1 cellular context compared by ENCODE assay signal in the genomic region with DNA sequence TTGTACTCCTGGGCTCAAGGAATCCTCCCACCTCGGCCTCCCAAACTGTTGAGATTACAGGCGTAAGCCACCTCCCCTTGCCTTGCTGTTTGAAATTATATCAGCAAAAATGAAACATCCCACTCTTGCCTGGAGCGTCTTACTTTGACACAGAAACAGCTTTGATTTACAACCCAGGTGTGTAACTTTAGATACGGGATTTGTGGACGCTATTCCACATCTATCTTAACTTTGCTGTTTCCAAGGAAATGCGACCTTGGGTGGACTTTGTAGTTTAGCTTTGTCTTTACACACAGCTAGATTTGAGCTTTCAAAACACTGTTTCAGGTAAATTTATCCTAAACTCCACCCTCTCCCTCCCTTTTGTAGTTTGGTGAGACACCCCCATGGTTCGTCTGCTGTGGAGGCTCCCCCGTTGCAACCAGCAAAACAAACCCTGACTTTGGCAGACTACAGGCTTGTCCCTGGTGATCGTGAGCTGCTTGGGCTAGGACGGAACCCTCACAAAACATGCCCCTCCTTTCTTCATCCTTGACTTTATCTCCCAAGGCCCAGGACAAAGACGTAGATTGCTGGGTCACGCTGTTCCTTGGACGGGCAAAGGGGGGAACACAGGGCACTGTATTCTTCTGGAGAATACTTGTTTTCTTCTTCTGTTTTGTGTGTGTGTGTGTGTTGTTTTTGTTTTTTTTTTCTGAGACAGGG.
TF ChIP-seq lines count a peak whose summit lies in the region.

No MANE protein-coding gene starts in this region.

TF ChIP-seq in K562, 482 proteins besides CTCF, POLR2A, EP300 and RAD21 (continues in another document):
- TF ChIP-seq NR3C1 (CRISPR knock-in tag; IDR thresholded peaks at IDR 0.05) = no peak
- TF ChIP-seq ZNF655 (CRISPR knock-in tag; IDR thresholded peaks at IDR 0.05) = no peak
- TF ChIP-seq, protein P1, sequence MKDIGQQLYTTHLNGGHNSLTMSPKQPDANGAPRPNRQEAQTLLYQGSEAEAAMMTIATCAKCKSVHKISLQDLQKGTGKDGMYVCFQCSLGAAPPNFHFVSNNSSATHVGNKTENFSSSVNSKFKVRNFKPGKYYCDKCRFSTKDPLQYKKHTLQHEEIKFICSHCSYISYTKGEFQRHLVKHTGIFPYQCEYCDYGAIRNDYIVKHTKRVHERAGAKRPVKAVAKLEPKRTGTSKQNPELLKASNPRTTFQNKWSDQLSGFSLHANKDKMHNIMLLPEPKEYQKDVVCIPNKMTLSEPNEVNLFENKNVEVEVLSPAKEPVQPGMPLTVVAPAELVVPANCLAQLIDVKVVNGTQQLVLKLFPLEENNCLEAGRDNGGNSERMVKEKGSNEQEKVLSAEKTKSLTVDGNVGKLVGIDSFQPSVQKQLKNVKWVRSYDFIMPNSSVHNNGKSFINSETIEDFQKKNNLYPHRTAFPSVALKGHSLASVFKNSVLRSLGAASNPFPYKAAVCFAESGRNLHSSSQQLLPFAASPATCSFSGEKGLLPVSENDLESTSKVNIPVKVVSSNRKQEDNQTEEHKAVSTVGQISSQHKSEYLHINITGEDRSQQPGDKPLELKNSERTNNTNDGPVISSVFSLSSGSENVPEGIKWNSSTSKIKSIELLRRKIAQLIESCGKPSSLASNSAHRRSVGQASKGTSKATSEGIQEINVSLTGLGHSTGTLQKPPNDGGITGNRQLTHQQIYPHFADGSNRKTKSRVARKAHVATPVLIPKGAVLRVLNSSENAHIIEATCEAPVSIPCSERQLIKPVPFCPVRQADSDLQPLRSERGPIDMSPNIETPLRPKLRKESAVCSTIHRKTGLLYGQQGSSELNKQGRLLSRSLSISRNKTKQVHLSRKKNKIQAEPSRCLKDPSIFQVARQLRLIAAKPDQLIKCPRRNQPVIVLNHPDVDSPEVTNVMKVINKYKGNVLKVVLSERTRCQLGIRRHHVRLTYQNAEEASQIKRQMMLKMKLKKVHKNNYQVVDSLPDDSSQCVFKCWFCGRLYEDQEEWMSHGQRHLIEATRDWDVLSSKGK (CRISPR knock-in tag; IDR thresholded peaks at IDR 0.05) = no peak
- peak; percentile 78 for TF ChIP-seq MEIS2 (IDR thresholded peaks at IDR 0.05; ENCODE audit: partially characterized antibody)
- no peak for TF ChIP-seq RFX1 (IDR thresholded peaks at IDR 0.05)
- TF ChIP-seq EHMT2 (IDR thresholded peaks at IDR 0.05) = peak; percentile 52; the same call in 1 of the 2 replicates
- TF ChIP-seq FOXJ3 (CRISPR knock-in tag; IDR thresholded peaks at IDR 0.05) = no peak
- no peak for TF ChIP-seq KDM2B (CRISPR knock-in tag; IDR thresholded peaks at IDR 0.05)
- TF ChIP-seq FOXK1 (CRISPR knock-in tag; IDR thresholded peaks at IDR 0.05; ENCODE audit: borderline replicate concordance) = 0 out of 2 replicates have a peak, but pooled peaks have one; percentile 30
- TF ChIP-seq ZNF232 (CRISPR knock-in tag; IDR thresholded peaks at IDR 0.05) = no peak
- TF ChIP-seq CREM (IDR thresholded peaks at IDR 0.05; ENCODE audit: low read depth) = peak; percentile 28; the same call in 1 of the 2 replicates
- no peak for TF ChIP-seq RBBP5 (IDR thresholded peaks at IDR 0.05; ENCODE audit: borderline replicate concordance, insufficient read depth, low read length, poor library complexity, severe bottlenecking)
- no peak for TF ChIP-seq BMI1 (IDR thresholded peaks at IDR 0.05; ENCODE audit: low read length)
- no peak for TF ChIP-seq LEF1 (IDR thresholded peaks at IDR 0.05)
- TF ChIP-seq MAFG (tag; conservative IDR thresholded peaks at IDR 0.05) = peak; percentile 36; the same call in 1 of the 2 replicates
- TF ChIP-seq SOX6 (IDR thresholded peaks at IDR 0.05) = peak; percentile 32; the same call in 1 of the 2 replicates
- no peak for TF ChIP-seq SMARCE1 (IDR thresholded peaks at IDR 0.05)
- TF ChIP-seq SPI1 (IDR thresholded peaks at IDR 0.05; ENCODE audit: borderline replicate concordance, low read depth, low read length) = no peak
- TF ChIP-seq, protein P2, sequence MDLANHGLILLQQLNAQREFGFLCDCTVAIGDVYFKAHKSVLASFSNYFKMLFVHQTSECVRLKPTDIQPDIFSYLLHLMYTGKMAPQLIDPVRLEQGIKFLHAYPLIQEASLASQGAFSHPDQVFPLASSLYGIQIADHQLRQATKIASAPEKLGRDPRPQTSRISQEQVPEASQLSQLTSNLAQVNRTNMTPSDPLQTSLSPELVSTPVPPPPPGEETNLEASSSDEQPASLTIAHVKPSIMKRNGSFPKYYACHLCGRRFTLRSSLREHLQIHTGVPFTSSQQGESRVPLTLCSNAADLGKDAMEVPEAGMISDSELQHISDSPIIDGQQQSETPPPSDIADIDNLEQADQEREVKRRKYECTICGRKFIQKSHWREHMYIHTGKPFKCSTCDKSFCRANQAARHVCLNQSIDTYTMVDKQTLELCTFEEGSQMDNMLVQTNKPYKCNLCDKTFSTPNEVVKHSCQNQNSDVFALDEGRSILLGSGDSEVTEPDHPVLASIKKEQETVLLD (IDR thresholded peaks at IDR 0.05) = no peak
- no peak for TF ChIP-seq SRSF9 (IDR thresholded peaks at IDR 0.05; ENCODE audit: borderline replicate concordance, low read depth, low read length)
- no peak for TF ChIP-seq ZNF551 (CRISPR knock-in tag; IDR thresholded peaks at IDR 0.05)
- TF ChIP-seq CAMTA2 (CRISPR knock-in tag; conservative IDR thresholded peaks at IDR 0.05) = no peak
- TF ChIP-seq ELF1 (tag; IDR thresholded peaks at IDR 0.05) = no peak
- TF ChIP-seq ZNF316 (IDR thresholded peaks at IDR 0.05) = peak; percentile 16; the same call in 1 of the 2 replicates
- TF ChIP-seq ZNF445 (CRISPR knock-in tag; IDR thresholded peaks at IDR 0.05; ENCODE audit: low read depth) = no peak
- TF ChIP-seq, protein P3, sequence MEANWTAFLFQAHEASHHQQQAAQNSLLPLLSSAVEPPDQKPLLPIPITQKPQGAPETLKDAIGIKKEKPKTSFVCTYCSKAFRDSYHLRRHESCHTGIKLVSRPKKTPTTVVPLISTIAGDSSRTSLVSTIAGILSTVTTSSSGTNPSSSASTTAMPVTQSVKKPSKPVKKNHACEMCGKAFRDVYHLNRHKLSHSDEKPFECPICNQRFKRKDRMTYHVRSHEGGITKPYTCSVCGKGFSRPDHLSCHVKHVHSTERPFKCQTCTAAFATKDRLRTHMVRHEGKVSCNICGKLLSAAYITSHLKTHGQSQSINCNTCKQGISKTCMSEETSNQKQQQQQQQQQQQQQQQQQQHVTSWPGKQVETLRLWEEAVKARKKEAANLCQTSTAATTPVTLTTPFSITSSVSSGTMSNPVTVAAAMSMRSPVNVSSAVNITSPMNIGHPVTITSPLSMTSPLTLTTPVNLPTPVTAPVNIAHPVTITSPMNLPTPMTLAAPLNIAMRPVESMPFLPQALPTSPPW (CRISPR knock-in tag; IDR thresholded peaks at IDR 0.05) = peak; percentile 80
- no peak for TF ChIP-seq HMG20A (CRISPR knock-in tag; conservative IDR thresholded peaks at IDR 0.05)
- TF ChIP-seq NFE2 (IDR thresholded peaks at IDR 0.05; ENCODE audit: low read depth) = peak; percentile 59
- no peak for TF ChIP-seq ETV6 (IDR thresholded peaks at IDR 0.05; ENCODE audit: borderline replicate concordance in 1 of 2, low read depth in 2 of 2, low read length in 1 of 2)
- TF ChIP-seq ETV6 (CRISPR knock-in tag; IDR thresholded peaks at IDR 0.05; ENCODE audit: borderline replicate concordance) = no peak
- no peak for TF ChIP-seq TOE1 (IDR thresholded peaks at IDR 0.05; ENCODE audit: borderline replicate concordance)
- TF ChIP-seq TOE1 (CRISPR knock-in tag; IDR thresholded peaks at IDR 0.05; ENCODE audit: borderline replicate concordance, low read depth) = no peak
- TF ChIP-seq, protein P4, sequence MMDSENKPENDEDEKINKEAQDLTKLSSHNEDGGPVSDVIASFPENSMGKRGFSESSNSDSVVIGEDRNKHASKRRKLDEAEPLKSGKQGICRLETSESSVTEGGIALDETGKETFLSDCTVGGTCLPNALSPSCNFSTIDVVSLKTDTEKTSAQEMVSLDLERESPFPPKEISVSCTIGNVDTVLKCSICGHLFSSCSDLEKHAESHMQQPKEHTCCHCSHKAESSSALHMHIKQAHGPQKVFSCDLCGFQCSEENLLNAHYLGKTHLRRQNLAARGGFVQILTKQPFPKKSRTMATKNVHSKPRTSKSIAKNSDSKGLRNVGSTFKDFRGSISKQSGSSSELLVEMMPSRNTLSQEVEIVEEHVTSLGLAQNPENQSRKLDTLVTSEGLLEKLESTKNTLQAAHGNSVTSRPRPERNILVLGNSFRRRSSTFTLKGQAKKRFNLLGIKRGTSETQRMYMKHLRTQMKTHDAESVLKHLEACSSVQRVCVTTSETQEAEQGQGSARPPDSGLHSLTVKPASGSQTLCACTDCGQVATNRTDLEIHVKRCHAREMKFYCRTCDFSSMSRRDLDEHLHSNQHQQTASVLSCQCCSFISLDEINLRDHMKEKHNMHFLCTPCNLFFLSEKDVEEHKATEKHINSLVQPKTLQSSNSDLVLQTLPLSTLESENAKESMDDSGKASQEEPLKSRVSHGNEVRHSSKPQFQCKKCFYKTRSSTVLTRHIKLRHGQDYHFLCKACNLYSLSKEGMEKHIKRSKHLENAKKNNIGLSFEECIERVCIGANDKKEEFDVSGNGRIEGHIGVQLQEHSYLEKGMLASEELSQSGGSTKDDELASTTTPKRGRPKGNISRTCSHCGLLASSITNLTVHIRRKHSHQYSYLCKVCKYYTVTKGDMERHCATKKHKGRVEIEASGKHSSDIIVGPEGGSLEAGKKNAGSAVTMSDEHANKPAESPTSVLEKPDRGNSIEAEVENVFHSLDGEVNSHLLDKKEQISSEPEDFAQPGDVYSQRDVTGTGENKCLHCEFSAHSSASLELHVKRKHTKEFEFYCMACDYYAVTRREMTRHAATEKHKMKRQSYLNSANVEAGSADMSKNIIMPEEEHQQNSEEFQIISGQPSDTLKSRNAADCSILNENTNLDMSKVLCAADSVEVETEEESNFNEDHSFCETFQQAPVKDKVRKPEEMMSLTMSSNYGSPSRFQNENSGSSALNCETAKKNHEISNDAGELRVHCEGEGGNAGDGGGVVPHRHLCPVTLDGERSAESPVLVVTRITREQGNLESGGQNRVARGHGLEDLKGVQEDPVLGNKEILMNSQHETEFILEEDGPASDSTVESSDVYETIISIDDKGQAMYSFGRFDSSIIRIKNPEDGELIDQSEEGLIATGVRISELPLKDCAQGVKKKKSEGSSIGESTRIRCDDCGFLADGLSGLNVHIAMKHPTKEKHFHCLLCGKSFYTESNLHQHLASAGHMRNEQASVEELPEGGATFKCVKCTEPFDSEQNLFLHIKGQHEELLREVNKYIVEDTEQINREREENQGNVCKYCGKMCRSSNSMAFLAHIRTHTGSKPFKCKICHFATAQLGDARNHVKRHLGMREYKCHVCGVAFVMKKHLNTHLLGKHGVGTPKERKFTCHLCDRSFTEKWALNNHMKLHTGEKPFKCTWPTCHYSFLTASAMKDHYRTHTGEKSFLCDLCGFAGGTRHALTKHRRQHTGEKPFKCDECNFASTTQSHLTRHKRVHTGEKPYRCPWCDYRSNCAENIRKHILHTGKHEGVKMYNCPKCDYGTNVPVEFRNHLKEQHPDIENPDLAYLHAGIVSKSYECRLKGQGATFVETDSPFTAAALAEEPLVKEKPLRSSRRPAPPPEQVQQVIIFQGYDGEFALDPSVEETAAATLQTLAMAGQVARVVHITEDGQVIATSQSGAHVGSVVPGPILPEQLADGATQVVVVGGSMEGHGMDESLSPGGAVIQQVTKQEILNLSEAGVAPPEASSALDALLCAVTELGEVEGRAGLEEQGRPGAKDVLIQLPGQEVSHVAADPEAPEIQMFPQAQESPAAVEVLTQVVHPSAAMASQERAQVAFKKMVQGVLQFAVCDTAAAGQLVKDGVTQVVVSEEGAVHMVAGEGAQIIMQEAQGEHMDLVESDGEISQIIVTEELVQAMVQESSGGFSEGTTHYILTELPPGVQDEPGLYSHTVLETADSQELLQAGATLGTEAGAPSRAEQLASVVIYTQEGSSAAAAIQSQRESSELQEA (IDR thresholded peaks at IDR 0.05; ENCODE audit: low read depth) = no peak
- TF ChIP-seq ESRRB (CRISPR knock-in tag; IDR thresholded peaks at IDR 0.05; ENCODE audit: borderline replicate concordance) = no peak
- TF ChIP-seq, protein P5, sequence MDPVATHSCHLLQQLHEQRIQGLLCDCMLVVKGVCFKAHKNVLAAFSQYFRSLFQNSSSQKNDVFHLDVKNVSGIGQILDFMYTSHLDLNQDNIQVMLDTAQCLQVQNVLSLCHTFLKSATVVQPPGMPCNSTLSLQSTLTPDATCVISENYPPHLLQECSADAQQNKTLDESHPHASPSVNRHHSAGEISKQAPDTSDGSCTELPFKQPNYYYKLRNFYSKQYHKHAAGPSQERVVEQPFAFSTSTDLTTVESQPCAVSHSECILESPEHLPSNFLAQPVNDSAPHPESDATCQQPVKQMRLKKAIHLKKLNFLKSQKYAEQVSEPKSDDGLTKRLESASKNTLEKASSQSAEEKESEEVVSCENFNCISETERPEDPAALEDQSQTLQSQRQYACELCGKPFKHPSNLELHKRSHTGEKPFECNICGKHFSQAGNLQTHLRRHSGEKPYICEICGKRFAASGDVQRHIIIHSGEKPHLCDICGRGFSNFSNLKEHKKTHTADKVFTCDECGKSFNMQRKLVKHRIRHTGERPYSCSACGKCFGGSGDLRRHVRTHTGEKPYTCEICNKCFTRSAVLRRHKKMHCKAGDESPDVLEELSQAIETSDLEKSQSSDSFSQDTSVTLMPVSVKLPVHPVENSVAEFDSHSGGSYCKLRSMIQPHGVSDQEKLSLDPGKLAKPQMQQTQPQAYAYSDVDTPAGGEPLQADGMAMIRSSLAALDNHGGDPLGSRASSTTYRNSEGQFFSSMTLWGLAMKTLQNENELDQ (CRISPR knock-in tag; IDR thresholded peaks at IDR 0.05; ENCODE audit: borderline replicate concordance) = no peak
- no peak for TF ChIP-seq GABPB1 (CRISPR knock-in tag; IDR thresholded peaks at IDR 0.05)
